ENCODE assay signal across 8 cellular contexts in genomic region chr2:162333968-162334367, GRCh38. TPM values are rescaled to one million over a fixed set of nuclear protein-coding genes. Genes with fewer than 3 reads are reported as not detected.
DNase-seq lines count a peak whose midpoint lies in the region; ATAC-seq and TF ChIP-seq lines count a peak whose summit lies in the region.

No MANE protein-coding gene starts in this region.

- H3K27me3 Mint-ChIP-seq in activated B cell treated with CpG ODN at 0.5 μM for 24 hours, result no peaks in the 10 kb centered on the region

- no peak for TF ChIP-seq CTCF in activated B cell treated with CpG ODN at 0.5 μM for 24 hours (IDR thresholded peaks at IDR 0.05)
- peak in 1 of 2 donors; percentile 20 for TF ChIP-seq CTCF in left lung (IDR thresholded peaks at IDR 0.05)
- peak in 3 of 6 experiments; percentile 17 to 30 (median 18) for TF ChIP-seq CTCF in adrenal gland (IDR thresholded peaks at IDR 0.05)

- no peak overlapping the region for H3K4me3 ChIP-seq in left lung
- no peak overlapping the region for H3K4me3 ChIP-seq in adrenal gland

- peak; percentile 60 for ATAC-seq in GM21367 (IDR thresholded peaks at IDR 0.05; ENCODE audit: unreplicated experiment)
- ATAC-seq in activated B cell treated with CpG ODN at 0.5 μM for 24 hours (ENCODE audit: low read depth), result peak; percentile 56
- peak; percentile 55 for ATAC-seq in left lung

- H3K4me3 Mint-ChIP-seq in activated B cell treated with CpG ODN at 0.5 μM for 24 hours, result no peak overlapping the region

- intact Hi-C loops in activated B cell treated with CpG ODN at 0.5 μM for 24 hours (cut with micrococcal nuclease) (loop anchor here (1.0 kb wide), 4 partner anchors 15 to 181 kb away; no protein-coding TSS in a partner anchor), left lung (cut with DNase I) (no loop called here), adrenal gland (cut with DNase I) (no loop called here)

- H3K36me3 Mint-ChIP-seq in activated B cell treated with CpG ODN at 0.5 μM for 24 hours (ENCODE audit: low read depth), result no peaks in the 10 kb centered on the region

- H3K4me1 ChIP-seq in left lung (peaks cover 0 to 14% of the 10 kb centered on the region in 2 donors), adrenal gland (replicated peaks in 1 of 2) (no peaks in the 10 kb centered on the region)

- H3K9me3 Mint-ChIP-seq in activated B cell treated with CpG ODN at 0.5 μM for 24 hours, result no peaks in the 10 kb centered on the region

- WGBS in adrenal gland, 4 donors, result 49 to 74% (median 53%) methylated on average over 3 of the region's 3 CpGs

- H3K36me3 ChIP-seq in left lung, result no peaks in the 10 kb centered on the region
- H3K36me3 ChIP-seq in adrenal gland (replicated peaks in 1 of 2), result no peaks in the 10 kb centered on the region

- POLR2A ChIA-PET in activated B cell treated with CpG ODN at 0.5 μM for 24 hours (lab: Charles Lee), result interaction anchor here (0.7 to 1.3 kb wide), 2 partner anchors 12 to 16 kb away, joined by 3 to 11 read pairs; partner anchors contain the start of gene IFIH1

- H3K27ac ChIP-seq in left lung (no peak overlapping the region), adrenal gland (no peak overlapping the region)

- CTCF ChIA-PET in activated B cell treated with CpG ODN at 0.5 μM for 24 hours (lab: Charles Lee), result interaction anchor here (0.6 to 5.2 kb wide), 17 partner anchors 9 to 186 kb away, joined by 3 to 73 read pairs (median 6); partner anchors contain the start of genes GCA and IFIH1

- H3K9me3 ChIP-seq in left lung (no peaks in the 10 kb centered on the region), adrenal gland (replicated peaks in 1 of 3) (no peaks in the 10 kb centered on the region)

- no peak for TF ChIP-seq POLR2A in adrenal gland (IDR thresholded peaks at IDR 0.05)

- DNase-seq in NOMO-1 (lab: John Stamatoyannopoulos, UW; ENCODE audit: unreplicated experiment in 2 of 2) (peak; percentile 5 to 29), NOMO-1 treated with DMSO at 0.1 percent for 48 hours (lab: John Stamatoyannopoulos, UW; ENCODE audit: unreplicated experiment) (no peak), HT1080 (ENCODE audit: low read depth) (peak; percentile 49), activated B cell treated with CpG ODN at 0.5 μM for 24 hours (no peak), left lung (no peak), adrenal gland (no peak)
- DNase-seq in stimulated activated CD4-positive, alpha-beta T cell treated with anti-CD3 and anti-CD28 coated beads, Interleukin-4, amount 100 ng/mL, for 1 hour, result no peak

- no peaks in the 10 kb centered on the region for H3K4me1 Mint-ChIP-seq in activated B cell treated with CpG ODN at 0.5 μM for 24 hours

- H3K27me3 ChIP-seq in left lung, result no peaks in the 10 kb centered on the region
- H3K27me3 ChIP-seq in adrenal gland, result no peaks in the 10 kb centered on the region

- no peak overlapping the region for H3K27ac Mint-ChIP-seq in activated B cell treated with CpG ODN at 0.5 μM for 24 hours

RNA-seq across cellular contexts. Expression of gene GCA, which starts 10.0 kb away (rescaled TPM):
- total RNA-seq in HT1080 (2014; rRNA removed; shearing (Covaris generic)), result 3.2 and 3.5 TPM in 2 replicates
- 1.6 TPM in 2 replicates for polyA plus RNA-seq in HT1080 (2015; cell fraction: cytosol; rRNA removed)
- polyA plus RNA-seq in HT1080 (2015; cell fraction: nucleus; rRNA removed), result 0.85 and 1.0 TPM in 2 replicates
- total RNA-seq in activated B cell treated with CpG ODN at 0.5 μM for 24 hours (31.3 and 33.9 TPM in 2 replicates), left lung (10 to 100 TPM; 37.2 to 92.2 TPM), adrenal gland (10 to 100 TPM in 7 of 8 donors, 1 to 10 TPM in 1; 3.4 to 33.9 (median 21.7) TPM)
- polyA plus RNA-seq in adrenal gland, result 10 to 100 TPM; 11.8 to 18.7 (median 12.9) TPM

RNA-seq across cellular contexts. Expression of gene IFIH1, which starts 15.5 kb away (rescaled TPM):
- total RNA-seq in HT1080 (2014; rRNA removed; shearing (Covaris generic)), result 2.4 and 3.3 TPM in 2 replicates
- polyA plus RNA-seq in HT1080 (2015; cell fraction: cytosol; rRNA removed), result 1.8 and 3.4 TPM in 2 replicates
- 5.9 and 7.1 TPM in 2 replicates for polyA plus RNA-seq in HT1080 (2015; cell fraction: nucleus; rRNA removed)
- total RNA-seq in activated B cell treated with CpG ODN at 0.5 μM for 24 hours (61.8 and 63.0 TPM in 2 replicates), left lung (10 to 100 TPM; 26.8 to 33.5 TPM), adrenal gland (10 to 100 TPM; 11.7 to 21.8 (median 15.8) TPM)
- 10 to 100 TPM in 1 of 3 donors, 1 to 10 TPM in 2; 7.8 to 25.6 (median 9.3) TPM for polyA plus RNA-seq in adrenal gland

Comparison
In these comparisons a context has a peak if more than half of its experiments do, and no peak if none do; other contexts are left out.
1. DNase-seq: peak in NOMO-1 (2 of 2) and HT1080 (single experiment); none in NOMO-1 treated with DMSO at 0.1 percent for 48 hours (single experiment), activated B cell treated with CpG ODN at 0.5 μM for 24 hours (single experiment), left lung (0 of 2), adrenal gland (0 of 7) and stimulated activated CD4-positive, alpha-beta T cell treated with anti-CD3 and anti-CD28 coated beads, Interleukin-4, amount 100 ng/mL, for 1 hour (single experiment).
2. Peak in every context shown above with its lines, with median percentiles within 50 percentile points of each other: ATAC-seq.